Comparison of ENCODE assay signal across 10 cellular contexts in genomic region chr1:27116697-27117096, GRCh38. TPM values are rescaled to one million over a fixed set of nuclear protein-coding genes. Genes with fewer than 3 reads are reported as not detected.
DNase-seq lines count a peak whose midpoint lies in the region; ATAC-seq and TF ChIP-seq lines count a peak whose summit lies in the region.
"Had no signal": no experiment of that assay in that cellular context is flagged by ENCODE, and none has a peak within 500 bp of the region (broad histone marks: within the 10 kb centered on the region; RNA-seq: fewer than 3 reads in every experiment).

No MANE protein-coding gene starts in this region.

- no peaks in the 10 kb centered on the region for H3K36me3 Mint-ChIP-seq in brain
- peaks cover 11% of the 10 kb centered on the region for H3K36me3 Mint-ChIP-seq in activated T-helper 1 cell treated with anti-CD3 and anti-CD28 coated beads, Interleukin-12 subunit alpha, Interleukin-12 subunit beta, Interleukin-2, Interleukin-4 antibody, amounts not matched to agents 30 ng/mL and 10 ng/mL and 1 ng/mL, durations not matched to agents 14 hours and 24 hours and 36 hours (ENCODE audit: low read depth)

- TF ChIP-seq CTCF in C4-2B (conservative IDR thresholded peaks at IDR 0.05) (no peak), brain (conservative IDR thresholded peaks at IDR 0.05) (no peak)

- no peak for ATAC-seq in HG03196 (IDR thresholded peaks at IDR 0.05; ENCODE audit: unreplicated experiment)
- no peak for ATAC-seq in HG03571 (IDR thresholded peaks at IDR 0.05; ENCODE audit: unreplicated experiment)

- H3K36me3 ChIP-seq in mucosa of rectum (ENCODE audit: control insufficient read depth in 2 of 2, insufficient read depth in 2 of 2, low read length in 2 of 2): peaks cover 4 to 19% of the 10 kb centered on the region in 2 donors

- H3K9me3 Mint-ChIP-seq in brain: no peaks in the 10 kb centered on the region
- H3K9me3 Mint-ChIP-seq in activated T-helper 1 cell treated with anti-CD3 and anti-CD28 coated beads, Interleukin-12 subunit alpha, Interleukin-12 subunit beta, Interleukin-2, Interleukin-4 antibody, amounts not matched to agents 30 ng/mL and 10 ng/mL and 1 ng/mL, durations not matched to agents 14 hours and 24 hours and 36 hours: no peaks in the 10 kb centered on the region
- H3K9me3 Mint-ChIP-seq: T-helper 2 cell treated with Interferon-gamma antibody and Interleukin-4, amounts not matched to agents 5 μg/mL and 100 μg/mL, for 36 hours had no signal

- H3K9ac ChIP-seq in mucosa of rectum (ENCODE audit: low read depth in 1 of 2, low read length in 2 of 2): peak overlapping the region in 1 of 2 donors; percentile 11

- DNase-seq in Kasumi-1 (lab: John Stamatoyannopoulos, UW): peak; percentile 96 to 97
- no peak for DNase-seq in activated T-helper 1 cell treated with anti-CD3 and anti-CD28 coated beads, Interleukin-12 subunit alpha, Interleukin-12 subunit beta, Interleukin-2, Interleukin-4 antibody, amounts not matched to agents 30 ng/mL and 10 ng/mL and 1 ng/mL, durations not matched to agents 14 hours and 24 hours and 36 hours (ENCODE audit: low spot score)
- DNase-seq in T-helper 9 cell: no peak
- DNase-seq: stimulated activated naive CD4-positive, alpha-beta T cell had no signal

- H3K4me3 ChIP-seq in mucosa of rectum (ENCODE audit: low read length in 2 of 2): no peak overlapping the region

- H3K27ac ChIP-seq in C4-2B (peak overlapping the region; percentile 75), mucosa of rectum (ENCODE audit: low read depth in 2 of 2, low read length in 2 of 2) (peak overlapping the region; percentile 77 to 83)

- intact Hi-C loops in activated T-helper 1 cell treated with anti-CD3 and anti-CD28 coated beads, Interleukin-12 subunit alpha, Interleukin-12 subunit beta, Interleukin-2, Interleukin-4 antibody, amounts not matched to agents 30 ng/mL and 10 ng/mL and 1 ng/mL, durations not matched to agents 14 hours and 24 hours and 36 hours (cut with micrococcal nuclease): loop anchor here (10.0 kb wide), 1 partner anchor 278 kb away; the partner anchor contains the start of gene GPR3

- H3K4me1 ChIP-seq in mucosa of rectum (ENCODE audit: control insufficient read depth in 2 of 2, insufficient read depth in 2 of 2, low read length in 2 of 2): peaks cover 39 to 55% of the 10 kb centered on the region in 2 donors

- peaks cover 46% of the 10 kb centered on the region for H3K4me1 Mint-ChIP-seq in brain
- H3K4me1 Mint-ChIP-seq in activated T-helper 1 cell treated with anti-CD3 and anti-CD28 coated beads, Interleukin-12 subunit alpha, Interleukin-12 subunit beta, Interleukin-2, Interleukin-4 antibody, amounts not matched to agents 30 ng/mL and 10 ng/mL and 1 ng/mL, durations not matched to agents 14 hours and 24 hours and 36 hours (ENCODE audit: low read depth): peaks cover 46% of the 10 kb centered on the region

- peak overlapping the region in 4 of 5 experiments; percentile 3 to 63 (median 46) for H3K27ac Mint-ChIP-seq in brain
- no peak overlapping the region for H3K27ac Mint-ChIP-seq in activated T-helper 1 cell treated with anti-CD3 and anti-CD28 coated beads, Interleukin-12 subunit alpha, Interleukin-12 subunit beta, Interleukin-2, Interleukin-4 antibody, amounts not matched to agents 30 ng/mL and 10 ng/mL and 1 ng/mL, durations not matched to agents 14 hours and 24 hours and 36 hours
- H3K27ac Mint-ChIP-seq: T-helper 2 cell treated with Interferon-gamma antibody and Interleukin-4, amounts not matched to agents 5 μg/mL and 100 μg/mL, for 36 hours had no signal

- no peaks in the 10 kb centered on the region for H3K27me3 Mint-ChIP-seq in brain
- no peaks in the 10 kb centered on the region for H3K27me3 Mint-ChIP-seq in activated T-helper 1 cell treated with anti-CD3 and anti-CD28 coated beads, Interleukin-12 subunit alpha, Interleukin-12 subunit beta, Interleukin-2, Interleukin-4 antibody, amounts not matched to agents 30 ng/mL and 10 ng/mL and 1 ng/mL, durations not matched to agents 14 hours and 24 hours and 36 hours (ENCODE audit: insufficient read depth)

- H3K4me3 Mint-ChIP-seq in brain: no peak overlapping the region
- H3K4me3 Mint-ChIP-seq in activated T-helper 1 cell treated with anti-CD3 and anti-CD28 coated beads, Interleukin-12 subunit alpha, Interleukin-12 subunit beta, Interleukin-2, Interleukin-4 antibody, amounts not matched to agents 30 ng/mL and 10 ng/mL and 1 ng/mL, durations not matched to agents 14 hours and 24 hours and 36 hours: no peak overlapping the region
- H3K4me3 Mint-ChIP-seq: T-helper 2 cell treated with Interferon-gamma antibody and Interleukin-4, amounts not matched to agents 5 μg/mL and 100 μg/mL, for 36 hours had no signal

- H3K27me3 ChIP-seq in mucosa of rectum (ENCODE audit: control insufficient read depth in 2 of 2, insufficient read depth in 2 of 2, low read length in 2 of 2): no peaks in the 10 kb centered on the region

- H3K9me3 ChIP-seq in mucosa of rectum (ENCODE audit: control insufficient read depth in 2 of 2, low read length in 2 of 2): no peaks in the 10 kb centered on the region

RNA-seq across cellular contexts. Expression of gene SLC9A1, which starts 38.2 kb away (rescaled TPM):
- polyA plus RNA-seq in brain (ENCODE audit: insufficient read depth, low read depth, low replicate concordance): 31.8 TPM
- 27.9 and 28.8 TPM in 2 replicates for total RNA-seq in activated T-helper 1 cell treated with anti-CD3 and anti-CD28 coated beads, Interleukin-12 subunit alpha, Interleukin-12 subunit beta, Interleukin-2, Interleukin-4 antibody, amounts not matched to agents 30 ng/mL and 10 ng/mL and 1 ng/mL, durations not matched to agents 14 hours and 24 hours and 36 hours

Comparison
In these comparisons a context has a peak if more than half of its experiments do, and no peak if none do; other contexts are left out.
1. DNase-seq: peak in Kasumi-1 (2 of 2); none in activated T-helper 1 cell treated with anti-CD3 and anti-CD28 coated beads, Interleukin-12 subunit alpha, Interleukin-12 subunit beta, Interleukin-2, Interleukin-4 antibody, amounts not matched to agents 30 ng/mL and 10 ng/mL and 1 ng/mL, durations not matched to agents 14 hours and 24 hours and 36 hours (single experiment) and T-helper 9 cell (single experiment).